In genomic region chr17:79728908-79729471, GRCh38 we compare ENCODE assay signal across 9 cellular contexts. TPM values are rescaled to one million over a fixed set of nuclear protein-coding genes. Genes with fewer than 3 reads are reported as not detected.
A peak's percentile ranks its signal among the peaks of the same experiment; 100 is the strongest.
DNase-seq lines count a peak whose midpoint lies in the region; ATAC-seq and TF ChIP-seq lines count a peak whose summit lies in the region.
"Had no signal": no experiment of that assay in that cellular context is flagged by ENCODE, and none has a peak within 500 bp of the region (broad histone marks: within the 10 kb centered on the region; RNA-seq: fewer than 3 reads in every experiment).

No MANE protein-coding gene starts in this region.

- H3K9me3 Mint-ChIP-seq in activated naive CD4-positive, alpha-beta T cell treated with anti-CD3 and anti-CD28 coated beads, Interleukin-2, amount 50 U/mL, for 24 hours = no peaks in the 10 kb centered on the region

- DNase-seq in activated naive CD4-positive, alpha-beta T cell treated with anti-CD3 and anti-CD28 coated beads, Interleukin-2, amount 50 U/mL, for 16 hours = no peak
- no peak for DNase-seq in ascending aorta (ENCODE audit: low spot score in 2 of 2)
- DNase-seq in mucosa of descending colon = no peak
- DNase-seq in tibial artery = no peak
- DNase-seq in G401 (ENCODE audit: low spot score) = no peak
- DNase-seq in NCI-H1048 (lab: John Stamatoyannopoulos, UW) = no peak

- peak overlapping the region; percentile 41 to 62 for H3K4me3 ChIP-seq in ascending aorta
- no peak overlapping the region for H3K4me3 ChIP-seq in mucosa of descending colon
- peak overlapping the region; percentile 44 to 52 for H3K4me3 ChIP-seq in tibial artery

- H3K27ac ChIP-seq in ascending aorta (no peak overlapping the region), tibial artery (no peak overlapping the region)

- ATAC-seq in mucosa of descending colon (peak; percentile 16), HG03520 (IDR thresholded peaks at IDR 0.05; ENCODE audit: unreplicated experiment) (no peak)

- no peak for TF ChIP-seq CTCF in ascending aorta (IDR thresholded peaks at IDR 0.05)
- no peak for TF ChIP-seq CTCF in mucosa of descending colon (IDR thresholded peaks at IDR 0.05)
- TF ChIP-seq CTCF in tibial artery (IDR thresholded peaks at IDR 0.05) = no peak

- intact Hi-C loops in ascending aorta (cut with DNase I) = no loop called here
- intact Hi-C loops in mucosa of descending colon (cut with DNase I, micrococcal nuclease) = no loop called here
- intact Hi-C loops in tibial artery (cut with DNase I; ENCODE audit: low total_unique reads) = no loop called here

- H3K27ac Mint-ChIP-seq in activated naive CD4-positive, alpha-beta T cell treated with anti-CD3 and anti-CD28 coated beads, Interleukin-2, amount 50 U/mL, for 24 hours = no peak overlapping the region

- peaks cover 17% of the 10 kb centered on the region for H3K4me1 Mint-ChIP-seq in activated naive CD4-positive, alpha-beta T cell treated with anti-CD3 and anti-CD28 coated beads, Interleukin-2, amount 50 U/mL, for 24 hours

- no peaks in the 10 kb centered on the region for H3K36me3 Mint-ChIP-seq in activated naive CD4-positive, alpha-beta T cell treated with anti-CD3 and anti-CD28 coated beads, Interleukin-2, amount 50 U/mL, for 24 hours

- H3K4me3 Mint-ChIP-seq in activated naive CD4-positive, alpha-beta T cell treated with anti-CD3 and anti-CD28 coated beads, Interleukin-2, amount 50 U/mL, for 24 hours = peak overlapping the region; percentile 39

- H3K36me3 ChIP-seq in ascending aorta (no peaks in the 10 kb centered on the region), mucosa of descending colon (ENCODE audit: low read depth) (no peaks in the 10 kb centered on the region), tibial artery (no peaks in the 10 kb centered on the region)

- H3K27me3 ChIP-seq in ascending aorta (no peaks in the 10 kb centered on the region), tibial artery (no peaks in the 10 kb centered on the region)

- H3K27me3 Mint-ChIP-seq in activated naive CD4-positive, alpha-beta T cell treated with anti-CD3 and anti-CD28 coated beads, Interleukin-2, amount 50 U/mL, for 24 hours = no peaks in the 10 kb centered on the region

- H3K9me3 ChIP-seq in ascending aorta (no peaks in the 10 kb centered on the region), mucosa of descending colon (no peaks in the 10 kb centered on the region), tibial artery (no peaks in the 10 kb centered on the region)

- in situ Hi-C loops in G401 (cut with HindIII; ENCODE audit: low sequenced_read_pairs) = no loop called here

- H3K4me1 ChIP-seq in ascending aorta (peaks cover 0 to 3% of the 10 kb centered on the region in 2 donors), mucosa of descending colon (ENCODE audit: low read depth) (peaks cover 4% of the 10 kb centered on the region), tibial artery (peaks cover 0 to 10% (median 2%) of the 10 kb centered on the region in 4 donors)

RNA-seq across cellular contexts. Expression of gene ENPP7, which starts 1.8 kb away (rescaled TPM):
- 2.2 TPM for total RNA-seq in ascending aorta
- total RNA-seq in mucosa of descending colon = not detected
- total RNA-seq in G401 (2014; rRNA removed; shearing (Covaris generic)) = not detected in 2 replicates
- total RNA-seq: urinary bladder had no signal

RNA-seq across cellular contexts. Expression of gene CBX2, which starts 49.0 kb away (rescaled TPM):
- total RNA-seq in ascending aorta (4.6 TPM), mucosa of descending colon (1 to 10 TPM in 1 of 3 donors, under 1 TPM in 2; 0.14 to 1.5 (median 0.76) TPM)
- 35.8 and 48.4 TPM in 2 replicates for total RNA-seq in G401 (2014; rRNA removed; shearing (Covaris generic))
